In genomic region chr5:95590880-95591279, GRCh38 we compare ENCODE assay signal across 17 cellular contexts. TPM values are rescaled to one million over a fixed set of nuclear protein-coding genes. Genes with fewer than 3 reads are reported as not detected.
A peak's percentile ranks its signal among the peaks of the same experiment; 100 is the strongest.
DNase-seq lines count a peak whose midpoint lies in the region; ATAC-seq lines count a peak whose summit lies in the region.
"Had no signal": no experiment of that assay in that cellular context is flagged by ENCODE, and none has a peak within 500 bp of the region (broad histone marks: within the 10 kb centered on the region; RNA-seq: fewer than 3 reads in every experiment).

No MANE protein-coding gene starts in this region.

- no peak overlapping the region for H2BK15ac ChIP-seq in mesenchymal stem cell (ENCODE audit: low read depth, poor library complexity, severe bottlenecking)

- H3K14ac ChIP-seq in mesenchymal stem cell (ENCODE audit: low read length in 2 of 2), result no peak overlapping the region

- H3K23ac ChIP-seq in mesenchymal stem cell (ENCODE audit: low read length in 2 of 2), result no peak overlapping the region

- 20% methylated on average over 1 of the region's 1 CpG for WGBS in mesenchymal stem cell

- no peak overlapping the region for H2AK5ac ChIP-seq in mesenchymal stem cell (ENCODE audit: low read length, severe bottlenecking)

- H3K79me1 ChIP-seq in mesenchymal stem cell (replicated peaks; ENCODE audit: low read length, poor library complexity, severe bottlenecking), result no peaks in the 10 kb centered on the region

- peaks cover 20% of the 10 kb centered on the region for H3K4me1 Mint-ChIP-seq in activated CD8-positive, alpha-beta T cell treated with anti-CD3 and anti-CD28 coated beads, Interleukin-2, amount 10 ng/mL, durations not matched to agents 7 days and 5 days (ENCODE audit: low read depth)

- no peak overlapping the region for H3K4me3 Mint-ChIP-seq in activated CD8-positive, alpha-beta T cell treated with anti-CD3 and anti-CD28 coated beads, Interleukin-2, amount 10 ng/mL, durations not matched to agents 7 days and 5 days

- H2AFZ ChIP-seq in mesenchymal stem cell (ENCODE audit: low read depth, low read length), result no peak overlapping the region

- no peak overlapping the region for H3K4me2 ChIP-seq in mesenchymal stem cell (ENCODE audit: low read length, poor library complexity, severe bottlenecking)

- H3K18ac ChIP-seq in mesenchymal stem cell (ENCODE audit: low read depth in 1 of 2, low read length in 2 of 2), result no peak overlapping the region

- peaks cover 0 to 3% of the 10 kb centered on the region in 2 experiments for H3K36me3 ChIP-seq in mesenchymal stem cell (ENCODE audit: control insufficient read depth in 1 of 2, insufficient read depth in 2 of 2, low read depth in 1 of 2, low read length in 2 of 2)

- H2BK12ac ChIP-seq in mesenchymal stem cell (ENCODE audit: low read length in 2 of 2), result no peak overlapping the region

- ATAC-seq in HG02938 (IDR thresholded peaks at IDR 0.05; ENCODE audit: unreplicated experiment) (peak; percentile 50), HG03469 (IDR thresholded peaks at IDR 0.05; ENCODE audit: unreplicated experiment) (no peak)
- ATAC-seq in activated CD8-positive, alpha-beta T cell treated with anti-CD3 and anti-CD28 coated beads, Interleukin-2, amount 10 ng/mL, durations not matched to agents 7 days and 5 days, result peak; percentile 27

- no peaks in the 10 kb centered on the region for H3K4me1 ChIP-seq in mesenchymal stem cell (ENCODE audit: control insufficient read depth, insufficient read depth, low read depth, low read length)
- H3K4me1 ChIP-seq: testis had no signal

- peak overlapping the region; percentile 26 for H3K9ac ChIP-seq in mesenchymal stem cell (ENCODE audit: low read length)

- H3K27me3 ChIP-seq in mesenchymal stem cell (ENCODE audit: control insufficient read depth in 1 of 2, insufficient read depth in 1 of 2, low read length in 2 of 2), result no peaks in the 10 kb centered on the region
- H3K27me3 ChIP-seq: testis had no signal

- DNase-seq in NCI-H82 (lab: John Stamatoyannopoulos, UW) (peak; percentile 20), NCI-H82 treated with DMSO at 0.1 percent for 48 hours (lab: John Stamatoyannopoulos, UW; ENCODE audit: unreplicated experiment) (no peak), mesenchymal stem cell (peak; percentile 24), SKM-1 (lab: John Stamatoyannopoulos, UW; ENCODE audit: unreplicated experiment) (no peak), cerebellar cortex (ENCODE audit: low spot score) (no peak)
- no peak for DNase-seq in activated CD8-positive, alpha-beta T cell treated with anti-CD3 and anti-CD28 coated beads, Interleukin-2, amount 10 ng/mL, durations not matched to agents 7 days and 5 days
- DNase-seq: activated naive CD4-positive, alpha-beta T cell treated with Interleukin-2 at 50 U/mL for 16 hours; cerebellar nuclear complex; COR-L47; hippocampal formation; NCI-H187; small intestine; testis had no signal

- peak overlapping the region; percentile 4 for H3K27ac Mint-ChIP-seq in activated CD8-positive, alpha-beta T cell treated with anti-CD3 and anti-CD28 coated beads, Interleukin-2, amount 10 ng/mL, durations not matched to agents 7 days and 5 days

- H3K36me3 Mint-ChIP-seq in activated CD8-positive, alpha-beta T cell treated with anti-CD3 and anti-CD28 coated beads, Interleukin-2, amount 10 ng/mL, durations not matched to agents 7 days and 5 days (ENCODE audit: low read depth), result peaks cover 3% of the 10 kb centered on the region

- H3K4me3 ChIP-seq in mesenchymal stem cell (ENCODE audit: insufficient read depth in 1 of 2, low read depth in 1 of 2, low read length in 2 of 2), result no peak overlapping the region
- H3K4me3 ChIP-seq: SK-N-MC, testis had no signal

- H2BK120ac ChIP-seq in mesenchymal stem cell (ENCODE audit: low read depth, low read length), result no peak overlapping the region

- no peak overlapping the region for H4K91ac ChIP-seq in mesenchymal stem cell (ENCODE audit: low read length)

- CTCF ChIA-PET in activated CD8-positive, alpha-beta T cell treated with anti-CD3 and anti-CD28 coated beads, Interleukin-2, amount 10 ng/mL, durations not matched to agents 7 days and 5 days (lab: Charles Lee), result interaction anchor here (1.3 kb wide), 1 partner anchor 9 kb away, joined by 3 read pairs; no protein-coding TSS in a partner anchor

- H3K9me3 ChIP-seq in mesenchymal stem cell (ENCODE audit: control insufficient read depth, low read length), result no peaks in the 10 kb centered on the region
- H3K9me3 ChIP-seq: testis had no signal

- H3K4ac ChIP-seq in mesenchymal stem cell (ENCODE audit: low read depth in 1 of 2, low read length in 2 of 2), result no peak overlapping the region

- H3K27ac ChIP-seq in mesenchymal stem cell (ENCODE audit: low read length, poor library complexity, severe bottlenecking), result no peak overlapping the region
- H3K27ac ChIP-seq: 22Rv1, SK-N-MC, testis had no signal

- H4K8ac ChIP-seq in mesenchymal stem cell (ENCODE audit: low read length), result no peak overlapping the region

- H3K9me3 Mint-ChIP-seq in activated CD8-positive, alpha-beta T cell treated with anti-CD3 and anti-CD28 coated beads, Interleukin-2, amount 10 ng/mL, durations not matched to agents 7 days and 5 days (ENCODE audit: insufficient read depth), result no peaks in the 10 kb centered on the region

- no peak overlapping the region for H2BK5ac ChIP-seq in mesenchymal stem cell (ENCODE audit: low read depth, low read length, poor library complexity, severe bottlenecking)

- H3K27me3 Mint-ChIP-seq in activated CD8-positive, alpha-beta T cell treated with anti-CD3 and anti-CD28 coated beads, Interleukin-2, amount 10 ng/mL, durations not matched to agents 7 days and 5 days (ENCODE audit: low read depth), result no peaks in the 10 kb centered on the region

- POLR2A ChIA-PET in activated CD8-positive, alpha-beta T cell treated with anti-CD3 and anti-CD28 coated beads, Interleukin-2, amount 10 ng/mL, durations not matched to agents 7 days and 5 days (lab: Charles Lee), result no interaction called here

RNA-seq across cellular contexts. Expression of gene GPR150, which starts 29.0 kb away (rescaled TPM):
- under 1 TPM; 0.74 to 0.83 TPM for total RNA-seq in activated CD8-positive, alpha-beta T cell treated with anti-CD3 and anti-CD28 coated beads, Interleukin-2, amount 10 ng/mL, durations not matched to agents 7 days and 5 days
- polyA plus RNA-seq in mesenchymal stem cell (2013, experiment 1 of 2), result 0.36 TPM
- polyA plus RNA-seq in mesenchymal stem cell (2013, experiment 2 of 2), result 0.48 TPM

RNA-seq across cellular contexts. Expression of gene ARSK, which starts 36.0 kb away (rescaled TPM):
- 1 to 10 TPM; 4.1 to 4.6 TPM for total RNA-seq in activated CD8-positive, alpha-beta T cell treated with anti-CD3 and anti-CD28 coated beads, Interleukin-2, amount 10 ng/mL, durations not matched to agents 7 days and 5 days
- 18.2 TPM for polyA plus RNA-seq in mesenchymal stem cell (2013, experiment 1 of 2)
- polyA plus RNA-seq in mesenchymal stem cell (2013, experiment 2 of 2), result 18.2 TPM

RNA-seq across cellular contexts. Expression of gene SKIC3, which starts 36.1 kb away (rescaled TPM):
- 10 to 100 TPM; 66.9 to 70.4 TPM for total RNA-seq in activated CD8-positive, alpha-beta T cell treated with anti-CD3 and anti-CD28 coated beads, Interleukin-2, amount 10 ng/mL, durations not matched to agents 7 days and 5 days
- polyA plus RNA-seq in mesenchymal stem cell (2013, experiment 1 of 2), result 65.6 TPM
- 61.1 TPM for polyA plus RNA-seq in mesenchymal stem cell (2013, experiment 2 of 2)

RNA-seq across cellular contexts. Expression of gene RFESD, which starts 55.7 kb away (rescaled TPM):
- 1 to 10 TPM; 4.9 to 5.1 TPM for total RNA-seq in activated CD8-positive, alpha-beta T cell treated with anti-CD3 and anti-CD28 coated beads, Interleukin-2, amount 10 ng/mL, durations not matched to agents 7 days and 5 days
- 1.3 TPM for polyA plus RNA-seq in mesenchymal stem cell (2013, experiment 1 of 2)
- polyA plus RNA-seq in mesenchymal stem cell (2013, experiment 2 of 2), result 1.6 TPM

Comparison
In these comparisons a context has a peak if more than half of its experiments do, and no peak if none do; other contexts are left out.
1. DNase-seq: peak in NCI-H82 (single experiment) and mesenchymal stem cell (single experiment); none in NCI-H82 treated with DMSO at 0.1 percent for 48 hours (single experiment), activated CD8-positive, alpha-beta T cell treated with anti-CD3 and anti-CD28 coated beads, Interleukin-2, amount 10 ng/mL, durations not matched to agents 7 days and 5 days (single experiment), SKM-1 (single experiment) and cerebellar cortex (single experiment).